In the genomic region with DNA sequence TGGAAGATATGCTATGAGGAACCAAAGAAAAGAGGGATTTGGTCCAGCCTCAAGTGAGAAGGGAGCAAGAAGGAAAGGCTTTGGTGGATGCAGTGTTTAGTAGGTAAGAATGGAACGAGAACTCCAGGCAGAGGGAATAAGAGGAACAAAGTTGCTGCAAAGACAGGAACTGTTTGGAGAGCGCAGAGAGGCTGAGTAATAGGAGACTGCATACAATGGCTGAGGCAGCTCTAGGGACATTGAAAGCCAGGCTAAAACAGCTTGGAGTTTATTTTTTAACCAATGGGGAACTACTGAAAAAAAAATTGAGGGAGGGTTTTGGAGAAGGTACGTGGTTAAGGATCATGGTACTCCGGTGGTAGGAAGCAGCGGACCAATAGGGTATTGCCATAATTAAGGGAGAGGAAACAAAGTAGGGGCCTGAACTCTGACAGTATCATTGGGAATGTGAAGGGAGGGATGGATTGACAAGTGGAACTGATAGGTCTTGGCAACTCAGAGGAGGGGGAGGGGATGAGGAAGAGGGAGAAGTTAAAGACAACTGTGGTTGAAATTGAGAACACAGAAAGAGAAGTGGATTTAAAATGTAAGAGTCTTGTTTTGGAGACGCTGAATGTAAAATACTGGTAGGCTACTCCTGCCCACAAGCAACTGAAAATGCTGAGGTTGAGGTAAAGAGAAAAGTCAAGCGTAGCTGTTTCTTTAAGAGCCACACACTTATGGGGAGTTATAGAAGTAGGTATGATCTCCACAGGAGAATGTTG, we compare ENCODE assay signal across 14 cellular contexts. TPM values are rescaled to one million over a fixed set of nuclear protein-coding genes. Genes with fewer than 3 reads are reported as not detected.
A peak's percentile ranks its signal among the peaks of the same experiment; 100 is the strongest.
DNase-seq lines count a peak whose midpoint lies in the region; ATAC-seq and TF ChIP-seq lines count a peak whose summit lies in the region.
"Had no signal": no experiment of that assay in that cellular context is flagged by ENCODE, and none has a peak within 500 bp of the region (broad histone marks: within the 10 kb centered on the region; RNA-seq: fewer than 3 reads in every experiment).

No MANE protein-coding gene starts in this region.

- no peaks in the 10 kb centered on the region for H4K20me1 ChIP-seq in Karpas-422 (ENCODE audit: insufficient read depth, low read depth, low read length)

- H3K9me3 Mint-ChIP-seq in HFFc6: no peaks in the 10 kb centered on the region

- peaks cover 6% of the 10 kb centered on the region for H3K4me1 ChIP-seq in Karpas-422 (ENCODE audit: low read length)

- H3K27ac Mint-ChIP-seq in HFFc6: no peak overlapping the region

- no peaks in the 10 kb centered on the region for H3K36me3 Mint-ChIP-seq in HFFc6 (ENCODE audit: low read depth)

- H3K4me3 Mint-ChIP-seq in HFFc6: no peak overlapping the region

- DNase-seq in GM12864 (ENCODE audit: low read depth) (peak; percentile 75), RPMI8226 (peak; percentile 64), NCI-H2107 treated with DMSO at 0.1 percent for 48 hours (lab: John Stamatoyannopoulos, UW; ENCODE audit: unreplicated experiment) (no peak), Karpas-422 (no peak), HFFc6 (no peak), DMS153 (lab: John Stamatoyannopoulos, UW) (no peak)
- DNase-seq: GOT3, NCI-H2081 had no signal

- H3K4me2 ChIP-seq in Karpas-422 (ENCODE audit: low read depth, low read length, poor library complexity, severe bottlenecking): no peak overlapping the region

- no peaks in the 10 kb centered on the region for H3K79me2 ChIP-seq in Karpas-422 (ENCODE audit: low read length)

- H3K9me3 ChIP-seq in Karpas-422 (ENCODE audit: low read length): no peaks in the 10 kb centered on the region
- H3K9me3 ChIP-seq: tibial nerve had no signal

- no peaks in the 10 kb centered on the region for H3K4me1 Mint-ChIP-seq in HFFc6 (ENCODE audit: low read depth)

- H2AFZ ChIP-seq in Karpas-422 (ENCODE audit: low read length): no peak overlapping the region

- no peaks in the 10 kb centered on the region for H3K27me3 ChIP-seq in Karpas-422 (ENCODE audit: low read length)

- no peaks in the 10 kb centered on the region for H3K36me3 ChIP-seq in Karpas-422 (ENCODE audit: insufficient read depth, low read length)
- H3K36me3 ChIP-seq: tibial nerve had no signal

- H3K27me3 Mint-ChIP-seq in HFFc6 (ENCODE audit: insufficient read depth): peaks cover 9% of the 10 kb centered on the region; the same call in 1 of the 2 replicates

- ATAC-seq in GM19467 (IDR thresholded peaks at IDR 0.05; ENCODE audit: unreplicated experiment) (peak; percentile 65), HG03095 (IDR thresholded peaks at IDR 0.05; ENCODE audit: unreplicated experiment) (peak; percentile 64)

- no peak overlapping the region for H3K9ac ChIP-seq in Karpas-422 (ENCODE audit: low read length)

- no peaks in the 10 kb centered on the region for H3K9me2 ChIP-seq in Karpas-422 (replicated peaks; ENCODE audit: insufficient read depth, low read length)

- TF ChIP-seq CTCF in GM12864 (IDR thresholded peaks at IDR 0.05; ENCODE audit: low read depth, low read length, missing control alignments): no peak
- TF ChIP-seq CTCF in HFFc6 (IDR thresholded peaks at IDR 0.05): no peak

- no peak overlapping the region for H3K27ac ChIP-seq in Karpas-422 (ENCODE audit: low read length)
- H3K27ac ChIP-seq: C4-2B, tibial nerve had no signal

- H3K4me3 ChIP-seq in GM12864 (ENCODE audit: low read depth, low read length) (no peak overlapping the region), Karpas-422 (ENCODE audit: low read length) (no peak overlapping the region)
- H3K4me3 ChIP-seq: tibial nerve had no signal

RNA-seq across cellular contexts. Expression of a gene that starts 4.8 kb away (rescaled TPM):
- not detected in 2 replicates for total RNA-seq in Karpas-422 (2014; rRNA removed; shearing (Covaris generic); ENCODE audit: low replicate concordance)
- not detected for total RNA-seq in HFFc6 (2021; fragmentation: NEBNext Ultra II Directional; extraction: Animal tissue kit (Norgen Biotek cat#: 25700))
- total RNA-seq: fibroblast of lung, mononuclear cell had no signal

RNA-seq across cellular contexts. Expression of a gene that starts 18.3 kb away (rescaled TPM):
- 26.1 and 31.5 TPM in 2 replicates for total RNA-seq in Karpas-422 (2014; rRNA removed; shearing (Covaris generic); ENCODE audit: low replicate concordance)
- total RNA-seq in HFFc6 (2021; fragmentation: NEBNext Ultra II Directional; extraction: Animal tissue kit (Norgen Biotek cat#: 25700)): 10 to 100 TPM; 23.2 to 26.3 (median 24.3) TPM

Comparison
In these comparisons a context has a peak if more than half of its experiments do, and no peak if none do; other contexts are left out.
1. DNase-seq: peak in GM12864 (single experiment) and RPMI8226 (single experiment); none in NCI-H2107 treated with DMSO at 0.1 percent for 48 hours (single experiment), Karpas-422 (single experiment), HFFc6 (single experiment) and DMS153 (single experiment).